ENCODE assay signal across 1 cellular context in the genomic region with DNA sequence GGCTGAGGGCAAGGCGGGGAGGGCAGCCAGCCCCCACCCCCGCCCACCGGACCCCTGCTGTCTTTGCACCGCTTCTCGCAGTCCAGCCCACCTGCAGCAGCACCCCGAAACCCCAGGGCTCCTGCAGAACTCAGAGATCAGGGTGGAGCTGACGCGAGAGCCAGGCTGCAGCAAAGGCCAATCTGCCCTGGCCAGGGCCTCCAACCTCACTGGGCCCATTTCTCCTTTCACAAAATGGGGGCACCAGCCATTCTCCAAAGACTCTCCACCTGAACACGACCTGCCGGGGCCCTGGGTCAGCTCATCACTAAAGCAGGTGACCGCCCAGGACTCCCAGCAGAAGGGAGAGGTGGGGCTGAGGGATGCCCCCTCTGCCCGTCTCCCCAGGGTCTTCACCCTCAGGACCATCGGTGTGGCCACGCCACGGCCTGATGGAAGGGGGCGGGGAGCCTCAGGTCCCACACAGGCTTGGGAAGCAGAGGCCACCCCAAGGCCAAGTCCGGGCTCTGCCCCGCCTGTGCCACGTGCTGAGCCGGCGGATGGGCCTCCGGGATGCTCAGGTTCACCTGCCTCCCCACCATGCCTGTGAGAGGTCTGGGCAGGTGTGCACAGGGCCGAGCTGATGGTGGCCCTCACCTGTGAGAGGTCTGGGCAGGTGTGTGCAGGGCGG.
A peak's percentile ranks its signal among the peaks of the same experiment; 100 is the strongest.
TF ChIP-seq lines count a peak whose summit lies in the region.

No MANE protein-coding gene starts in this region.

TF ChIP-seq in K562, 482 proteins besides CTCF, POLR2A, EP300 and RAD21:
- TF ChIP-seq SUPT5H (IDR thresholded peaks at IDR 0.05), result no peak
- TF ChIP-seq EP400 (IDR thresholded peaks at IDR 0.05), result no peak
- TF ChIP-seq ZNF436 (CRISPR knock-in tag; IDR thresholded peaks at IDR 0.05), result no peak
- TF ChIP-seq ZNF408 (CRISPR knock-in tag; IDR thresholded peaks at IDR 0.05; ENCODE audit: low read depth), result no peak
- TF ChIP-seq BMI1 (IDR thresholded peaks at IDR 0.05; ENCODE audit: low read length), result no peak
- no peak for TF ChIP-seq YBX1 (IDR thresholded peaks at IDR 0.05)
- TF ChIP-seq, protein P1, sequence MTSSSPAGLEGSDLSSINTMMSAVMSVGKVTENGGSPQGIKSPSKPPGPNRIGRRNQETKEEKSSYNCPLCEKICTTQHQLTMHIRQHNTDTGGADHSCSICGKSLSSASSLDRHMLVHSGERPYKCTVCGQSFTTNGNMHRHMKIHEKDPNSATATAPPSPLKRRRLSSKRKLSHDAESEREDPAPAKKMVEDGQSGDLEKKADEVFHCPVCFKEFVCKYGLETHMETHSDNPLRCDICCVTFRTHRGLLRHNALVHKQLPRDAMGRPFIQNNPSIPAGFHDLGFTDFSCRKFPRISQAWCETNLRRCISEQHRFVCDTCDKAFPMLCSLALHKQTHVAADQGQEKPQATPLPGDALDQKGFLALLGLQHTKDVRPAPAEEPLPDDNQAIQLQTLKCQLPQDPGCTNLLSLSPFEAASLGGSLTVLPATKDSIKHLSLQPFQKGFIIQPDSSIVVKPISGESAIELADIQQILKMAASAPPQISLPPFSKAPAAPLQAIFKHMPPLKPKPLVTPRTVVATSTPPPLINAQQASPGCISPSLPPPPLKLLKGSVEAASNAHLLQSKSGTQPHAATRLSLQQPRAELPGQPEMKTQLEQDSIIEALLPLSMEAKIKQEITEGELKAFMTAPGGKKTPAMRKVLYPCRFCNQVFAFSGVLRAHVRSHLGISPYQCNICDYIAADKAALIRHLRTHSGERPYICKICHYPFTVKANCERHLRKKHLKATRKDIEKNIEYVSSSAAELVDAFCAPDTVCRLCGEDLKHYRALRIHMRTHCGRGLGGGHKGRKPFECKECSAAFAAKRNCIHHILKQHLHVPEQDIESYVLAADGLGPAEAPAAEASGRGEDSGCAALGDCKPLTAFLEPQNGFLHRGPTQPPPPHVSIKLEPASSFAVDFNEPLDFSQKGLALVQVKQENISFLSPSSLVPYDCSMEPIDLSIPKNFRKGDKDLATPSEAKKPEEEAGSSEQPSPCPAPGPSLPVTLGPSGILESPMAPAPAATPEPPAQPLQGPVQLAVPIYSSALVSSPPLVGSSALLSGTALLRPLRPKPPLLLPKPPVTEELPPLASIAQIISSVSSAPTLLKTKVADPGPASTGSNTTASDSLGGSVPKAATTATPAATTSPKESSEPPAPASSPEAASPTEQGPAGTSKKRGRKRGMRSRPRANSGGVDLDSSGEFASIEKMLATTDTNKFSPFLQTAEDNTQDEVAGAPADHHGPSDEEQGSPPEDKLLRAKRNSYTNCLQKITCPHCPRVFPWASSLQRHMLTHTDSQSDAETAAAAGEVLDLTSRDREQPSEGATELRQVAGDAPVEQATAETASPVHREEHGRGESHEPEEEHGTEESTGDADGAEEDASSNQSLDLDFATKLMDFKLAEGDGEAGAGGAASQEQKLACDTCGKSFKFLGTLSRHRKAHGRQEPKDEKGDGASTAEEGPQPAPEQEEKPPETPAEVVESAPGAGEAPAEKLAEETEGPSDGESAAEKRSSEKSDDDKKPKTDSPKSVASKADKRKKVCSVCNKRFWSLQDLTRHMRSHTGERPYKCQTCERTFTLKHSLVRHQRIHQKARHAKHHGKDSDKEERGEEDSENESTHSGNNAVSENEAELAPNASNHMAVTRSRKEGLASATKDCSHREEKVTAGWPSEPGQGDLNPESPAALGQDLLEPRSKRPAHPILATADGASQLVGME (CRISPR knock-in tag; IDR thresholded peaks at IDR 0.05), result no peak
- TF ChIP-seq KLF13 (tag; IDR thresholded peaks at IDR 0.05; ENCODE audit: borderline replicate concordance, low read depth), result no peak
- no peak for TF ChIP-seq KDM4B (IDR thresholded peaks at IDR 0.05; ENCODE audit: borderline replicate concordance in 2 of 2, low read depth in 1 of 2)
- TF ChIP-seq RBFOX2 (IDR thresholded peaks at IDR 0.05; ENCODE audit: low read depth, low read length), result 0 out of 2 replicates have a peak, but pooled peaks have one; percentile 15
- TF ChIP-seq POLR2G (IDR thresholded peaks at IDR 0.05; ENCODE audit: low read depth, low read length), result peak; percentile 64
- TF ChIP-seq XRCC3 (IDR thresholded peaks at IDR 0.05), result no peak
- TF ChIP-seq, protein P2, sequence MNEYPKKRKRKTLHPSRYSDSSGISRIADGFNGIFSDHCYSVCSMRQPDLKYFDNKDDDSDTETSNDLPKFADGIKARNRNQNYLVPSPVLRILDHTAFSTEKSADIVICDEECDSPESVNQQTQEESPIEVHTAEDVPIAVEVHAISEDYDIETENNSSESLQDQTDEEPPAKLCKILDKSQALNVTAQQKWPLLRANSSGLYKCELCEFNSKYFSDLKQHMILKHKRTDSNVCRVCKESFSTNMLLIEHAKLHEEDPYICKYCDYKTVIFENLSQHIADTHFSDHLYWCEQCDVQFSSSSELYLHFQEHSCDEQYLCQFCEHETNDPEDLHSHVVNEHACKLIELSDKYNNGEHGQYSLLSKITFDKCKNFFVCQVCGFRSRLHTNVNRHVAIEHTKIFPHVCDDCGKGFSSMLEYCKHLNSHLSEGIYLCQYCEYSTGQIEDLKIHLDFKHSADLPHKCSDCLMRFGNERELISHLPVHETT (CRISPR knock-in tag; conservative IDR thresholded peaks at IDR 0.05 in 1 of 2, IDR thresholded peaks at IDR 0.05 in 1 of 2), result no peak
- TF ChIP-seq, protein P3, sequence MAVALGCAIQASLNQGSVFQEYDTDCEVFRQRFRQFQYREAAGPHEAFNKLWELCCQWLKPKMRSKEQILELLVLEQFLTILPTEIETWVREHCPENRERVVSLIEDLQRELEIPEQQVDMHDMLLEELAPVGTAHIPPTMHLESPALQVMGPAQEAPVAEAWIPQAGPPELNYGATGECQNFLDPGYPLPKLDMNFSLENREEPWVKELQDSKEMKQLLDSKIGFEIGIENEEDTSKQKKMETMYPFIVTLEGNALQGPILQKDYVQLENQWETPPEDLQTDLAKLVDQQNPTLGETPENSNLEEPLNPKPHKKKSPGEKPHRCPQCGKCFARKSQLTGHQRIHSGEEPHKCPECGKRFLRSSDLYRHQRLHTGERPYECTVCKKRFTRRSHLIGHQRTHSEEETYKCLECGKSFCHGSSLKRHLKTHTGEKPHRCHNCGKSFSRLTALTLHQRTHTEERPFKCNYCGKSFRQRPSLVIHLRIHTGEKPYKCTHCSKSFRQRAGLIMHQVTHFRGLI (CRISPR knock-in tag; IDR thresholded peaks at IDR 0.05), result no peak
